1 cellular context compared by ENCODE assay signal in the genomic region with DNA sequence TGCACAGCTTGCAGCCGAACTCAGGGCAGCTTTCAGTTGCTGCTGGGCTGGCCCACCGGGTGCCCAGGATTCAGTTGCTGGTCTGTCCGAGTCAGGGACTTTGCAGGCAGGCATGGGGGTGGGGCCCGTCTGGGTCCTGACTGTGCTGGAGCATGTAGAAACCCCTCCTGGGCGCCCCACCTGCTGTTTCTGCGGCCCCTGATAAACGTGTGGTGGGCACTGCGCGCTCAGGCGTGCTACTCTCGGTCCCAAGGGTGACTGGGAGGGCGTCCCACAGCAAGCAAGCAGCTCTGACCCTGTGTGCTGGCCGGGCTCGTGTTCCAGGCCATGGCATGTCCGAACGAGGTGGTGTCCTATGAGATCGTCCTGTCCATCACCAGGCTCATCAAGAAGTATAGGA.
TF ChIP-seq lines count a peak whose summit lies in the region.

No MANE protein-coding gene starts in this region.

TF ChIP-seq in H1, 55 proteins besides CTCF, POLR2A, EP300 and RAD21:
- TF ChIP-seq GABPA (IDR thresholded peaks at IDR 0.05; ENCODE audit: borderline replicate concordance, insufficient read depth, low read length) (no peak), TCF12 (IDR thresholded peaks at IDR 0.05; ENCODE audit: low read depth, low read length) (no peak), SIRT6 (IDR thresholded peaks at IDR 0.05; ENCODE audit: low read length) (no peak), SRF (IDR thresholded peaks at IDR 0.05; ENCODE audit: low read depth, low read length) (no peak), RNF2 (IDR thresholded peaks at IDR 0.05; ENCODE audit: borderline replicate concordance, low read depth, low read length, missing control alignments, poor library complexity, severe bottlenecking) (no peak), CHD1 (IDR thresholded peaks at IDR 0.05; ENCODE audit: low read depth, low read length) (no peak), FOSL1 (IDR thresholded peaks at IDR 0.05; ENCODE audit: insufficient read depth, low read depth, low read length) (no peak), JUN (IDR thresholded peaks at IDR 0.05; ENCODE audit: low read depth, low read length) (no peak), MAFK (IDR thresholded peaks at IDR 0.05; ENCODE audit: low read depth, low read length) (no peak), SP2 (IDR thresholded peaks at IDR 0.05; ENCODE audit: low read length) (no peak), POLR2AphosphoS5 (IDR thresholded peaks at IDR 0.05; ENCODE audit: low read depth, low read length) (no peak), SIX5 (IDR thresholded peaks at IDR 0.05; ENCODE audit: low read depth, low read length) (no peak)
- TF ChIP-seq, protein P1, sequence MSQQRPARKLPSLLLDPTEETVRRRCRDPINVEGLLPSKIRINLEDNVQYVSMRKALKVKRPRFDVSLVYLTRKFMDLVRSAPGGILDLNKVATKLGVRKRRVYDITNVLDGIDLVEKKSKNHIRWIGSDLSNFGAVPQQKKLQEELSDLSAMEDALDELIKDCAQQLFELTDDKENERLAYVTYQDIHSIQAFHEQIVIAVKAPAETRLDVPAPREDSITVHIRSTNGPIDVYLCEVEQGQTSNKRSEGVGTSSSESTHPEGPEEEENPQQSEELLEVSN (IDR thresholded peaks at IDR 0.05): no peak
- TF ChIP-seq, protein P2, sequence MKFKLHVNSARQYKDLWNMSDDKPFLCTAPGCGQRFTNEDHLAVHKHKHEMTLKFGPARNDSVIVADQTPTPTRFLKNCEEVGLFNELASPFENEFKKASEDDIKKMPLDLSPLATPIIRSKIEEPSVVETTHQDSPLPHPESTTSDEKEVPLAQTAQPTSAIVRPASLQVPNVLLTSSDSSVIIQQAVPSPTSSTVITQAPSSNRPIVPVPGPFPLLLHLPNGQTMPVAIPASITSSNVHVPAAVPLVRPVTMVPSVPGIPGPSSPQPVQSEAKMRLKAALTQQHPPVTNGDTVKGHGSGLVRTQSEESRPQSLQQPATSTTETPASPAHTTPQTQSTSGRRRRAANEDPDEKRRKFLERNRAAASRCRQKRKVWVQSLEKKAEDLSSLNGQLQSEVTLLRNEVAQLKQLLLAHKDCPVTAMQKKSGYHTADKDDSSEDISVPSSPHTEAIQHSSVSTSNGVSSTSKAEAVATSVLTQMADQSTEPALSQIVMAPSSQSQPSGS (IDR thresholded peaks at IDR 0.05; ENCODE audit: low read length): no peak
